In the genomic region with DNA sequence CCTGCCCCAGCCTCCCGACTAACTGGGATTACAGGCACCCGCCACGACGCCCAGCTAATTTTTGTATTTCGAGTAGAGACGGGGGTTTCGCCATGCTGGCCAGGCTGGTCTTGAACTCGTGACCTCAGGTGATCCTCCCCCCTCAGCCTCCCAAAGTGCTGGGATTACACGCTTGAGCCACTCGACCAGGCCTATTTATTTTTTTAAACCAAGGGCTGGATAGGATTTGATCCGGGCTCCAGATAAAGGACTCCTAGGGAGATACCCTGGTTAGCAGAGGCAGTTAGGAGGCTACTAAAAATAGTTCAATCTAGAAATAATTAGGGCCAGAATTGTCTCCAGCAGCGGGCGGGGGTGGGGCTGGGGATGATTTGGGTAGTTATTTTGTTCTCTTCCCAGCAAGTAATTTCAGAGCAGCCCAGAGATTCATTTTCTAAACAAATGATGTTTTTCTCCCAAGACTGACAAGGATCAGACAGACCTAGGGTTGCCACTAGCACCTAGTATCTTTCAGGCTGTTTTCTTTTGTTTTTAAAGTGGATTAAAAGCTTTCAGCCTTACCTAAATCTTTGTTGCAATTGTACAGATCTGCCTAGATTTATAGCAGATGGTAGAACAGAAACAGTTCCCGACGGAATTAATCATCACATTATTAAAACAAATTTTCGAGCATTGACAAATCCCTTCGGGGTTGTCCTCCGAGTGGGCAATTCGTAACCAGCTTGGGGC, we compare ENCODE assay signal across 8 cellular contexts. TPM values are rescaled to one million over a fixed set of nuclear protein-coding genes. Genes with fewer than 3 reads are reported as not detected.
DNase-seq lines count a peak whose midpoint lies in the region; ATAC-seq and TF ChIP-seq lines count a peak whose summit lies in the region.

No MANE protein-coding gene starts in this region.

- CTCF ChIA-PET in activated CD4-positive, alpha-beta T cell treated with anti-CD3 and anti-CD28 coated beads, Interleukin-2, amount 10 ng/mL, durations not matched to agents 7 days and 5 days (lab: Charles Lee): interaction anchor here (1.3 to 1.7 kb wide), 3 partner anchors 9 to 260 kb away, joined by 3 to 6 read pairs (median 4); no protein-coding TSS in a partner anchor

- POLR2A ChIA-PET in activated CD4-positive, alpha-beta T cell treated with anti-CD3 and anti-CD28 coated beads, Interleukin-2, amount 10 ng/mL, durations not matched to agents 7 days and 5 days (lab: Charles Lee): interaction anchor here (0.6 kb wide), 1 partner anchor 21 kb away, joined by 3 read pairs; no protein-coding TSS in a partner anchor

- TF ChIP-seq CTCF in VCaP (conservative IDR thresholded peaks at IDR 0.05) (no peak), omental fat pad (IDR thresholded peaks at IDR 0.05) (no peak)

- H3K36me3 Mint-ChIP-seq in activated CD4-positive, alpha-beta T cell treated with anti-CD3 and anti-CD28 coated beads, Interleukin-2, amount 10 ng/mL, durations not matched to agents 7 days and 5 days (ENCODE audit: low read depth): peaks cover 22% of the 10 kb centered on the region
- H3K36me3 Mint-ChIP-seq in stimulated activated memory B cell treated with anti-CD40 and anti-IgM and Interleukin-4, amounts not matched to agents 10 μg/mL and 1 μg/mL and 100 μg/mL, for 72 hours: peaks cover 9% of the 10 kb centered on the region

- ATAC-seq in stimulated activated memory B cell treated with anti-CD40 and anti-IgM and Interleukin-4, amounts not matched to agents 10 μg/mL and 1 μg/mL and 100 μg/mL, for 72 hours: no peak
- no peak for ATAC-seq in omental fat pad (ENCODE audit: low FRiP score)

- peak overlapping the region; percentile 99 for H3K27ac Mint-ChIP-seq in activated CD4-positive, alpha-beta T cell treated with anti-CD3 and anti-CD28 coated beads, Interleukin-2, amount 10 ng/mL, durations not matched to agents 7 days and 5 days
- H3K27ac Mint-ChIP-seq in stimulated activated memory B cell treated with anti-CD40 and anti-IgM and Interleukin-4, amounts not matched to agents 10 μg/mL and 1 μg/mL and 100 μg/mL, for 72 hours: peak overlapping the region; percentile 99

- DNase-seq in activated CD4-positive, alpha-beta T cell treated with anti-CD3 and anti-CD28 coated beads, Interleukin-2, amount 10 ng/mL, durations not matched to agents 7 days and 5 days: no peak
- no peak for DNase-seq in activated CD4-positive, alpha-beta T cell treated with anti-CD3 and anti-CD28 coated beads for 1 hour
- DNase-seq in hepatic stellate cell (ENCODE audit: low spot score) (peak; percentile 12), midbrain (lab: John Stamatoyannopoulos, UW) (no peak), SKM-1 treated with dmso at 0.1 percent for 144 hours (lab: John Stamatoyannopoulos, UW; ENCODE audit: unreplicated experiment) (no peak), omental fat pad (ENCODE audit: low spot score) (no peak)

- H3K27ac ChIP-seq in VCaP: peak overlapping the region; percentile 96

- peaks cover 36% of the 10 kb centered on the region for H3K4me1 Mint-ChIP-seq in activated CD4-positive, alpha-beta T cell treated with anti-CD3 and anti-CD28 coated beads, Interleukin-2, amount 10 ng/mL, durations not matched to agents 7 days and 5 days
- peaks cover 10% of the 10 kb centered on the region for H3K4me1 Mint-ChIP-seq in stimulated activated memory B cell treated with anti-CD40 and anti-IgM and Interleukin-4, amounts not matched to agents 10 μg/mL and 1 μg/mL and 100 μg/mL, for 72 hours

- peaks cover 14% of the 10 kb centered on the region for H3K27me3 Mint-ChIP-seq in activated CD4-positive, alpha-beta T cell treated with anti-CD3 and anti-CD28 coated beads, Interleukin-2, amount 10 ng/mL, durations not matched to agents 7 days and 5 days
- no peaks in the 10 kb centered on the region for H3K27me3 Mint-ChIP-seq in stimulated activated memory B cell treated with anti-CD40 and anti-IgM and Interleukin-4, amounts not matched to agents 10 μg/mL and 1 μg/mL and 100 μg/mL, for 72 hours

- H3K9me3 Mint-ChIP-seq in activated CD4-positive, alpha-beta T cell treated with anti-CD3 and anti-CD28 coated beads, Interleukin-2, amount 10 ng/mL, durations not matched to agents 7 days and 5 days: no peaks in the 10 kb centered on the region
- H3K9me3 Mint-ChIP-seq in stimulated activated memory B cell treated with anti-CD40 and anti-IgM and Interleukin-4, amounts not matched to agents 10 μg/mL and 1 μg/mL and 100 μg/mL, for 72 hours: no peaks in the 10 kb centered on the region

- H3K4me3 Mint-ChIP-seq in activated CD4-positive, alpha-beta T cell treated with anti-CD3 and anti-CD28 coated beads, Interleukin-2, amount 10 ng/mL, durations not matched to agents 7 days and 5 days: peak overlapping the region; percentile 89
- peak overlapping the region; percentile 89 for H3K4me3 Mint-ChIP-seq in stimulated activated memory B cell treated with anti-CD40 and anti-IgM and Interleukin-4, amounts not matched to agents 10 μg/mL and 1 μg/mL and 100 μg/mL, for 72 hours

RNA-seq across cellular contexts. Expression of a gene that starts 0.9 kb away (rescaled TPM):
- 10 to 100 TPM; 78.7 to 82.6 TPM for total RNA-seq in activated CD4-positive, alpha-beta T cell treated with anti-CD3 and anti-CD28 coated beads, Interleukin-2, amount 10 ng/mL, durations not matched to agents 7 days and 5 days
- total RNA-seq in omental fat pad: 10 to 100 TPM; 19.6 to 32.0 (median 25.2) TPM
